ENCODE assay signal across 20 cellular contexts in the genomic region with DNA sequence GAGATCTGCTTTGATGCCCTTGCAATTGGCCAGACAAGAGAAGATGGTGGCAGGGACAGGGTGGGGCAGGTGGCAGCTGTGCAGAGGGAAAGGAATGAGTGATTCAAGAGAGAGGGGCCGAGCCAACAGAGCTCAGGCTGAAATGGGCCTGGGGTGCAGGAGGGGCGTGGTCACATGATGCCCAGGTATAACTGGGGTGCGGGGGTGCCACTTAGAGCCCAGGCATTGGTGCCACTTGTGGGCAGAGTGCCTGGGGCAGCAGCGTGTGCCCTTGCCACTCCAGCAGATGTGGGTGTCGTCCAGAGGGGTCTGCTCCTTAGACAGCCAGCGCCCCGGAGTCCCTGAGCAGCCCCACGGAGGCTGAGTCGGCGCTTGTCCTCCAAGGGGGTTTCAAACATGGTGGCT.
DNase-seq lines count a peak whose midpoint lies in the region; ATAC-seq and TF ChIP-seq lines count a peak whose summit lies in the region.
"Had no signal": no experiment of that assay in that cellular context is flagged by ENCODE, and none has a peak within 500 bp of the region (broad histone marks: within the 10 kb centered on the region; RNA-seq: fewer than 3 reads in every experiment).

No MANE protein-coding gene starts in this region.

- H3K4me1 ChIP-seq in neuronal stem cell (ENCODE audit: control insufficient read depth in 2 of 2, insufficient read depth in 1 of 2, low read depth in 1 of 2, low read length in 2 of 2) (no peaks in the 10 kb centered on the region), thyroid gland (peaks cover 40 to 50% of the 10 kb centered on the region in 2 donors)
- H3K4me1 ChIP-seq: SJSA1 had no signal

- H3K4ac ChIP-seq in neuronal stem cell (ENCODE audit: low read length): no peak overlapping the region

- no peak for TF ChIP-seq CTCF in chondrocyte (IDR thresholded peaks at IDR 0.05)
- TF ChIP-seq CTCF in thyroid gland (IDR thresholded peaks at IDR 0.05): no peak

- peak overlapping the region; percentile 58 for H3K18ac ChIP-seq in neuronal stem cell (ENCODE audit: low read length)

- no peak overlapping the region for H3K9ac ChIP-seq in neuronal stem cell (ENCODE audit: low read depth, low read length, poor library complexity)
- H3K9ac ChIP-seq: BLaER1 had no signal

- no CpG with 5 or more reads among the region's 10 CpGs for WGBS in neuronal stem cell (ENCODE audit: extremely low coverage in 2 of 2, insufficient read length in 2 of 2, insufficient replicate concordance in 1 of 2), 2 donors
- WGBS in thyroid gland, 2 donors: 74 to 93% methylated on average over 3 to 5 of the region's 10 CpGs

- H3K23ac ChIP-seq in neuronal stem cell (ENCODE audit: low read depth, low read length, poor library complexity): no peak overlapping the region

- intact Hi-C loops in Right ventricle myocardium superior (cut with DNase I) (no loop called here), left cardiac atrium (cut with DNase I) (no loop called here), thyroid gland (cut with DNase I) (no loop called here)

- H2AK5ac ChIP-seq in neuronal stem cell (ENCODE audit: low read depth, low read length): peak overlapping the region; percentile 2

- no peak overlapping the region for H2AFZ ChIP-seq in neuronal stem cell (ENCODE audit: low read length)

- H3K27ac Mint-ChIP-seq in chondrocyte (ENCODE audit: unreplicated experiment): no peak overlapping the region
- no peak overlapping the region for H3K27ac Mint-ChIP-seq in stimulated activated effector memory CD8-positive, alpha-beta T cell treated with anti-CD3 and anti-CD28 coated beads, Interleukin-12 subunit alpha, Interleukin-12 subunit beta, amount 100 ng/mL, for 72 hours

- peaks cover 9% of the 10 kb centered on the region for H3K4me1 Mint-ChIP-seq in chondrocyte (ENCODE audit: low read depth)
- peaks cover 6% of the 10 kb centered on the region for H3K4me1 Mint-ChIP-seq in stimulated activated effector memory CD8-positive, alpha-beta T cell treated with anti-CD3 and anti-CD28 coated beads, Interleukin-12 subunit alpha, Interleukin-12 subunit beta, amount 100 ng/mL, for 72 hours
- H3K4me1 Mint-ChIP-seq: CD4-positive, CD25-positive, alpha-beta regulatory T cell had no signal

- no peak overlapping the region for H2BK15ac ChIP-seq in neuronal stem cell (ENCODE audit: low read length)

- ATAC-seq in Right ventricle myocardium superior (ENCODE audit: poor library complexity) (no peak), left cardiac atrium (no peak)
- no peak for ATAC-seq in stimulated activated effector memory CD8-positive, alpha-beta T cell treated with anti-CD3 and anti-CD28 coated beads, Interleukin-12 subunit alpha, Interleukin-12 subunit beta, amount 100 ng/mL, for 72 hours
- ATAC-seq: HCT116 had no signal

- H3K27me3 ChIP-seq in neuronal stem cell (ENCODE audit: control insufficient read depth in 3 of 3, insufficient read depth in 3 of 3, low read depth in 1 of 3, low read length in 3 of 3): peaks cover 0 to 14% (median 0%) of the 10 kb centered on the region in 3 experiments
- H3K27me3 ChIP-seq in thyroid gland: no peaks in the 10 kb centered on the region
- H3K27me3 ChIP-seq: MG63 had no signal

- no peak for TF ChIP-seq POLR2A in thyroid gland (IDR thresholded peaks at IDR 0.05)

- no peak overlapping the region for H2BK120ac ChIP-seq in neuronal stem cell (ENCODE audit: low read depth, low read length)

- H3K4me3 Mint-ChIP-seq in chondrocyte (ENCODE audit: unreplicated experiment): no peak overlapping the region
- no peak overlapping the region for H3K4me3 Mint-ChIP-seq in stimulated activated effector memory CD8-positive, alpha-beta T cell treated with anti-CD3 and anti-CD28 coated beads, Interleukin-12 subunit alpha, Interleukin-12 subunit beta, amount 100 ng/mL, for 72 hours
- H3K4me3 Mint-ChIP-seq: CD4-positive, CD25-positive, alpha-beta regulatory T cell had no signal

- H3K4me3 ChIP-seq in neuronal stem cell (ENCODE audit: low read length in 2 of 2) (no peak overlapping the region), thyroid gland (replicated peaks in 1 of 3) (no peak overlapping the region)
- H3K4me3 ChIP-seq: BLaER1, MG63, SJSA1 had no signal

- peak; percentile 36 for DNase-seq in Right ventricle myocardium superior
- DNase-seq in left cardiac atrium: no peak
- DNase-seq in chondrocyte (ENCODE audit: low spot score): peak; percentile 84
- no peak for DNase-seq in neuronal stem cell (ENCODE audit: low spot score)
- no peak for DNase-seq in thyroid gland
- DNase-seq in stimulated activated effector memory CD8-positive, alpha-beta T cell treated with anti-CD3 and anti-CD28 coated beads, Interleukin-12 subunit alpha, Interleukin-12 subunit beta, amount 100 ng/mL, for 72 hours (ENCODE audit: low spot score in 2 of 2): no peak
- DNase-seq in stimulated activated CD4-positive, alpha-beta T cell treated with anti-CD3 and anti-CD28 coated beads, Interleukin-15, amount 100 ng/mL, for 24 hours: no peak
- DNase-seq: CD4-positive, CD25-positive, alpha-beta regulatory T cell; IMR-90; KG1; MG63; NCI-H1105 treated with DMSO at 0.1 percent for 48 hours; NCI-H146; NCI-H2029; NCI-H446; NCI-H524 treated with DMSO at 0.1 percent for 48 hours; NCI-H774 had no signal

- no peaks in the 10 kb centered on the region for H3K36me3 Mint-ChIP-seq in chondrocyte (ENCODE audit: low read depth)
- H3K36me3 Mint-ChIP-seq in stimulated activated effector memory CD8-positive, alpha-beta T cell treated with anti-CD3 and anti-CD28 coated beads, Interleukin-12 subunit alpha, Interleukin-12 subunit beta, amount 100 ng/mL, for 72 hours: no peaks in the 10 kb centered on the region
- H3K36me3 Mint-ChIP-seq: CD4-positive, CD25-positive, alpha-beta regulatory T cell had no signal

- H3K27ac ChIP-seq in neuronal stem cell (replicated peaks; ENCODE audit: low read length) (no peak overlapping the region), thyroid gland (peak overlapping the region in 2 of 3 donors; percentile 67 to 80)
- H3K27ac ChIP-seq: BLaER1, SJSA1 had no signal

- peak overlapping the region; percentile 86 for H3K14ac ChIP-seq in neuronal stem cell (ENCODE audit: low read length)

- peaks cover 17% of the 10 kb centered on the region for H3K27me3 Mint-ChIP-seq in chondrocyte (ENCODE audit: low read depth)

- no peak overlapping the region for H2BK12ac ChIP-seq in neuronal stem cell (ENCODE audit: low read length)

- peaks cover 0 to 3% of the 10 kb centered on the region in 2 donors for H3K9me3 ChIP-seq in neuronal stem cell (replicated peaks in 1 of 2; ENCODE audit: control insufficient read depth in 2 of 2, insufficient read depth in 1 of 2, low read depth in 1 of 2, low read length in 2 of 2)
- H3K9me3 ChIP-seq in thyroid gland: no peaks in the 10 kb centered on the region
- H3K9me3 ChIP-seq: SJSA1 had no signal

- no peak overlapping the region for H3K4me2 ChIP-seq in neuronal stem cell (ENCODE audit: insufficient read depth, low read length, poor library complexity, severe bottlenecking)
- H3K4me2 ChIP-seq: BLaER1 had no signal

- H3K36me3 ChIP-seq in neuronal stem cell (replicated peaks in 1 of 2; ENCODE audit: control insufficient read depth in 2 of 2, insufficient read depth in 2 of 2, low read length in 2 of 2): no peaks in the 10 kb centered on the region
- H3K36me3 ChIP-seq in thyroid gland: no peaks in the 10 kb centered on the region
- H3K36me3 ChIP-seq: BLaER1, MG63, SJSA1 had no signal

- H2BK5ac ChIP-seq in neuronal stem cell (ENCODE audit: low read length): no peak overlapping the region

- no peaks in the 10 kb centered on the region for H3K79me1 ChIP-seq in neuronal stem cell (ENCODE audit: low read depth, low read length)

- H4K91ac ChIP-seq in neuronal stem cell (ENCODE audit: low read depth, low read length, poor library complexity): no peak overlapping the region

- H3K9me3 Mint-ChIP-seq in chondrocyte (ENCODE audit: low read depth): peaks cover 7% of the 10 kb centered on the region
- H3K9me3 Mint-ChIP-seq in stimulated activated effector memory CD8-positive, alpha-beta T cell treated with anti-CD3 and anti-CD28 coated beads, Interleukin-12 subunit alpha, Interleukin-12 subunit beta, amount 100 ng/mL, for 72 hours: no peaks in the 10 kb centered on the region

- no peak overlapping the region for H4K8ac ChIP-seq in neuronal stem cell (ENCODE audit: low read depth, low read length)

Comparison
In these comparisons a context has a peak if more than half of its experiments do, and no peak if none do; other contexts are left out.
1. DNase-seq: peak in Right ventricle myocardium superior (single experiment) and chondrocyte (single experiment); none in left cardiac atrium (single experiment), neuronal stem cell (single experiment), thyroid gland (0 of 2), stimulated activated effector memory CD8-positive, alpha-beta T cell treated with anti-CD3 and anti-CD28 coated beads, Interleukin-12 subunit alpha, Interleukin-12 subunit beta, amount 100 ng/mL, for 72 hours (0 of 2) and stimulated activated CD4-positive, alpha-beta T cell treated with anti-CD3 and anti-CD28 coated beads, Interleukin-15, amount 100 ng/mL, for 24 hours (single experiment).